In the genomic region with DNA sequence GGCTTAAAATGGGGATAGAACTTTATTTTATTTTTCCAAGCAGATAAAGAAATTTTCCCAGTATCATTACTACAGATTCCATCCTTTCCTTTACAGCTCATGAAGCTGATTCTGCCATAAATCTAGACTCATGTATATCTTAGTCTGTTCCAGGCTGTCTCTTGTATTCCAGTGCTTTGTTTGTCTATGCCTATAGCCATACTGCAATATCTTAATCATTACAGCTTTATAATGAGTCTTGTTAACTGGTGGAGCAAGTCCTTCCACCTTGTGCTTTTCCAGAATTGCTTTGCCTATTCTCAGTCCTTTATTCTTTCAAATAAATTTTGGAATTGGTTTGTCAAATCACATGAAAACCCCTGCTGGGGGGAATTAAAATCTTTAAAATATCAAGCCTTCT, we compare ENCODE assay signal across 28 cellular contexts.
A peak's percentile ranks its signal among the peaks of the same experiment; 100 is the strongest.
DNase-seq lines count a peak whose midpoint lies in the region; ATAC-seq, FAIRE-seq and TF ChIP-seq lines count a peak whose summit lies in the region.
"Had no signal": no experiment of that assay in that cellular context is flagged by ENCODE, and none has a peak within 500 bp of the region (broad histone marks: within the 10 kb centered on the region; RNA-seq: fewer than 3 reads in every experiment).

No MANE protein-coding gene starts in this region.

- no peaks in the 10 kb centered on the region for H3K27me3 ChIP-seq in bronchial epithelial cell (ENCODE audit: control insufficient read depth, insufficient read depth, low read length)
- H3K27me3 ChIP-seq: BE2C, BLaER1 had no signal

- H3K27me3 Mint-ChIP-seq in glutamatergic neuron (ENCODE audit: unreplicated experiment): peaks cover 2% of the 10 kb centered on the region
- H3K27me3 Mint-ChIP-seq: CD4-positive, alpha-beta memory T cell; CD4-positive, CD25-positive, alpha-beta regulatory T cell; CD8-positive, alpha-beta memory T cell had no signal

- H3K4me3 ChIP-seq in bronchial epithelial cell (ENCODE audit: low read depth, low read length): no peak overlapping the region
- no peak overlapping the region for H3K4me3 ChIP-seq in mucosa of descending colon
- H3K4me3 ChIP-seq: BLaER1, GM12878 had no signal

- no peaks in the 10 kb centered on the region for H3K36me3 Mint-ChIP-seq in glutamatergic neuron (ENCODE audit: unreplicated experiment)

- TF ChIP-seq CTCF in bronchial epithelial cell (IDR thresholded peaks at IDR 0.05; ENCODE audit: insufficient read depth, low read length, severe bottlenecking) (no peak), mucosa of descending colon (IDR thresholded peaks at IDR 0.05) (no peak), glutamatergic neuron (IDR thresholded peaks at IDR 0.05; ENCODE audit: partially characterized antibody, unreplicated experiment) (no peak)

- ATAC-seq in esophagus mucosa: peak; percentile 84
- ATAC-seq in mucosa of descending colon: peak; percentile 38
- ATAC-seq in GM21360 (IDR thresholded peaks at IDR 0.05; ENCODE audit: unreplicated experiment): no peak
- ATAC-seq: GM12878 had no signal

- DNase-seq in bronchial epithelial cell (ENCODE audit: low read depth) (peak; percentile 26), mucosa of descending colon (no peak), NOMO-1 treated with dmso at 0.1 percent for 144 hours (lab: John Stamatoyannopoulos, UW; ENCODE audit: unreplicated experiment) (no peak), glutamatergic neuron (no peak)
- DNase-seq: 8988T; ACHN; BE2C; C1 segment of cervical spinal cord; CD4-positive, alpha-beta memory T cell; CD4-positive, CD25-positive, alpha-beta regulatory T cell; CD8-positive, alpha-beta memory T cell; COR-L47; DMS 273 treated with DMSO at 0.1 percent for 48 hours; DMS153; DMS53; DMS79; DND-41; EL; GDM1 had no signal

- H3K9me3 Mint-ChIP-seq in glutamatergic neuron (ENCODE audit: unreplicated experiment): no peaks in the 10 kb centered on the region
- H3K9me3 Mint-ChIP-seq: CD4-positive, alpha-beta memory T cell; CD8-positive, alpha-beta memory T cell had no signal

- no peak overlapping the region for H3K27ac Mint-ChIP-seq in glutamatergic neuron (ENCODE audit: unreplicated experiment)
- H3K27ac Mint-ChIP-seq: CD4-positive, CD25-positive, alpha-beta regulatory T cell had no signal

- no peaks in the 10 kb centered on the region for H3K4me1 Mint-ChIP-seq in glutamatergic neuron (ENCODE audit: low read depth, unreplicated experiment)

- no peaks in the 10 kb centered on the region for H3K9me3 ChIP-seq in mucosa of descending colon
- H3K9me3 ChIP-seq: BE2C, BLaER1 had no signal

- H3K4me1 ChIP-seq in mucosa of descending colon (ENCODE audit: low read depth): no peaks in the 10 kb centered on the region
- H3K4me1 ChIP-seq: BE2C, BLaER1 had no signal

- FAIRE-seq in bronchial epithelial cell (lab: Jason Lieb, UNC): no peak
- FAIRE-seq in colon (lab: Jason Lieb, UNC): peak; percentile 45
- FAIRE-seq: A204.1, GM12878, GM12892, GM18507 had no signal

- intact Hi-C loops in mucosa of descending colon (cut with DNase I, micrococcal nuclease): no loop called here

- no peak overlapping the region for H3K4me3 Mint-ChIP-seq in glutamatergic neuron (ENCODE audit: unreplicated experiment)
- H3K4me3 Mint-ChIP-seq: CD14-positive monocyte; CD4-positive, alpha-beta memory T cell; CD4-positive, CD25-positive, alpha-beta regulatory T cell; CD8-positive, alpha-beta memory T cell had no signal

- H3K36me3 ChIP-seq in bronchial epithelial cell (ENCODE audit: control insufficient read depth, insufficient read depth, low read length): no peaks in the 10 kb centered on the region
- H3K36me3 ChIP-seq in mucosa of descending colon (ENCODE audit: low read depth): no peaks in the 10 kb centered on the region
- H3K36me3 ChIP-seq: BE2C, BLaER1 had no signal
